ENCODE assay signal across 27 cellular contexts in the genomic region with DNA sequence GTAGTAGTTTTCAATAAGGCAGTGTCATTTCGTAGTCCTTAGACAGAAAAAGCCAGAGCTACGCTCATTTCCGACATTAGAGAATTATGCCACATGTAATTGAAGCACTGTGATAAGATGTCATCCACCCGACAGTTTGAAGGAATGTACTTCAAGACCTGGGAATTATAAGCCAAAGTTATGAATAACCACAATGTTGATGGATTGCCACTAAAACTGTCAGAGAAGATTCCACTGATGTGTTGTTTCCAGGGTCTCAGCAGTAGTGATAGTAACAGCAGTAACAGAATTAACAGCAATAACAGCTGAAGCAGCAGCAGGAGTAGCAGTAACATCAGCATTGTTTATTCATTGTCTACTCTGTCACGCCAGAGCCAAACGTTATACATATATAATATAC. TPM values are rescaled to one million over a fixed set of nuclear protein-coding genes. Genes with fewer than 3 reads are reported as not detected.
"Had no signal": no experiment of that assay in that cellular context is flagged by ENCODE, and none has a peak within 500 bp of the region (broad histone marks: within the 10 kb centered on the region; RNA-seq: fewer than 3 reads in every experiment).

No MANE protein-coding gene starts in this region.

- H3K27ac ChIP-seq: gastroesophageal sphincter, lower lobe of right lung, neural progenitor cell, right lobe of liver, transverse colon had no signal

- H3K4me3 ChIP-seq: gastroesophageal sphincter, lower lobe of right lung, neural progenitor cell, right lobe of liver, transverse colon had no signal

- H3K27me3 Mint-ChIP-seq: activated CD4-positive, alpha-beta T cell treated with anti-CD3 and anti-CD28 coated beads, Interleukin-2, amount 10 ng/mL, durations not matched to agents 24 days and 14 days; activated CD8-positive, alpha-beta memory T cell treated with anti-CD3 and anti-CD28 coated beads, Interleukin-2, amount 10 ng/mL, durations not matched to agents 7 days and 5 days; activated CD8-positive, alpha-beta T cell treated with anti-CD3 and anti-CD28 coated beads for 36 hours; activated naive CD4-positive, alpha-beta T cell treated with anti-CD3 and anti-CD28 coated beads, Interleukin-2, amount 50 U/mL, for 24 hours; naive thymus-derived CD4-positive, alpha-beta T cell; stimulated activated naive B cell treated with anti-CD40 and anti-IgM and Interleukin-4, amounts not matched to agents 10 μg/mL and 1 μg/mL and 100 μg/mL, for 72 hours had no signal

- ATAC-seq: activated CD4-positive, CD25-positive, alpha-beta regulatory T cell treated with anti-CD3 and anti-CD28 coated beads, Interleukin-2, amount 50 U/mL, for 24 hours; activated CD8-positive, alpha-beta memory T cell treated with anti-CD3 and anti-CD28 coated beads, Interleukin-2, amount 10 ng/mL, durations not matched to agents 7 days and 5 days; activated CD8-positive, alpha-beta T cell treated with anti-CD3 and anti-CD28 coated beads for 36 hours; gastroesophageal sphincter; left colon; lower lobe of right lung; naive thymus-derived CD4-positive, alpha-beta T cell; right lobe of liver; stimulated activated naive B cell treated with anti-CD40 and anti-IgM and Interleukin-4, amounts not matched to agents 10 μg/mL and 1 μg/mL and 100 μg/mL, for 72 hours had no signal

- H3K27ac Mint-ChIP-seq: activated CD4-positive, alpha-beta T cell treated with anti-CD3 and anti-CD28 coated beads, Interleukin-2, amount 10 ng/mL, durations not matched to agents 24 days and 14 days; activated CD8-positive, alpha-beta memory T cell treated with anti-CD3 and anti-CD28 coated beads, Interleukin-2, amount 10 ng/mL, durations not matched to agents 7 days and 5 days; activated CD8-positive, alpha-beta T cell treated with anti-CD3 and anti-CD28 coated beads for 36 hours; activated naive CD4-positive, alpha-beta T cell treated with anti-CD3 and anti-CD28 coated beads, Interleukin-2, amount 50 U/mL, for 24 hours; neural progenitor cell; T-helper 2 cell treated with Interferon-gamma antibody and Interleukin-4, amounts not matched to agents 5 μg/mL and 100 μg/mL, for 36 hours had no signal

- H3K36me3 Mint-ChIP-seq: activated CD8-positive, alpha-beta memory T cell treated with anti-CD3 and anti-CD28 coated beads, Interleukin-2, amount 10 ng/mL, durations not matched to agents 7 days and 5 days; activated naive CD4-positive, alpha-beta T cell treated with anti-CD3 and anti-CD28 coated beads, Interleukin-2, amount 50 U/mL, for 24 hours; naive thymus-derived CD4-positive, alpha-beta T cell; stimulated activated naive B cell treated with anti-CD40 and anti-IgM and Interleukin-4, amounts not matched to agents 10 μg/mL and 1 μg/mL and 100 μg/mL, for 72 hours had no signal

- H2AFZ ChIP-seq: neural progenitor cell had no signal

- H3K27me3 ChIP-seq: gastroesophageal sphincter, neural progenitor cell, right lobe of liver, transverse colon had no signal

- H3K9ac ChIP-seq: neural progenitor cell had no signal

- H3K4me1 Mint-ChIP-seq: activated naive CD4-positive, alpha-beta T cell treated with anti-CD3 and anti-CD28 coated beads, Interleukin-2, amount 50 U/mL, for 24 hours had no signal

- DNase-seq: activated CD4-positive, alpha-beta T cell treated with anti-CD3 and anti-CD28 coated beads, Interleukin-2, amount 10 ng/mL, durations not matched to agents 24 days and 14 days; activated CD8-positive, alpha-beta memory T cell treated with anti-CD3 and anti-CD28 coated beads, Interleukin-2, amount 10 ng/mL, durations not matched to agents 7 days and 5 days; activated CD8-positive, alpha-beta T cell treated with anti-CD3 and anti-CD28 coated beads for 36 hours; activated gamma-delta T cell treated with Interleukin-2 at 50 U/mL for 16 hours; activated T-cell treated with anti-CD3 and anti-CD28 coated beads for 4 hours; central memory CD4-positive, alpha-beta T cell; dermis blood vessel endothelial cell; effector CD8-positive, alpha-beta T cell; head of caudate nucleus; left colon; lower lobe of right lung; naive thymus-derived CD4-positive, alpha-beta T cell; posterior cingulate gyrus; right lobe of liver; small intestine; stimulated activated CD4-positive, alpha-beta T cell treated with anti-CD3 and anti-CD28 coated beads, Interleukin-15, amount 100 ng/mL, for 24 hours; stimulated activated CD8-positive, alpha-beta memory T cell treated with anti-CD3 and anti-CD28 coated beads, Interleukin-4, amount 100 ng/mL, for 48 hours; stimulated activated naive B cell treated with anti-CD40 and anti-IgM and Interleukin-4, amounts not matched to agents 10 μg/mL and 1 μg/mL and 100 μg/mL, for 72 hours; transverse colon had no signal

- H3K4me2 ChIP-seq: neural progenitor cell had no signal

- H3K9me3 ChIP-seq: gastroesophageal sphincter, lower lobe of right lung, right lobe of liver, transverse colon had no signal

- H3K36me3 ChIP-seq: gastroesophageal sphincter, lower lobe of right lung, neural progenitor cell, right lobe of liver, transverse colon had no signal

- FAIRE-seq: astrocyte, keratinocyte, small intestine, urothelium cell line had no signal

- H3K4me3 Mint-ChIP-seq: activated CD4-positive, alpha-beta T cell treated with anti-CD3 and anti-CD28 coated beads, Interleukin-2, amount 10 ng/mL, durations not matched to agents 24 days and 14 days; activated CD8-positive, alpha-beta memory T cell treated with anti-CD3 and anti-CD28 coated beads, Interleukin-2, amount 10 ng/mL, durations not matched to agents 7 days and 5 days; activated CD8-positive, alpha-beta T cell treated with anti-CD3 and anti-CD28 coated beads for 36 hours; activated naive CD4-positive, alpha-beta T cell treated with anti-CD3 and anti-CD28 coated beads, Interleukin-2, amount 50 U/mL, for 24 hours; naive thymus-derived CD4-positive, alpha-beta T cell; neural progenitor cell; stimulated activated naive B cell treated with anti-CD40 and anti-IgM and Interleukin-4, amounts not matched to agents 10 μg/mL and 1 μg/mL and 100 μg/mL, for 72 hours; T-helper 2 cell treated with Interferon-gamma antibody and Interleukin-4, amounts not matched to agents 5 μg/mL and 100 μg/mL, for 36 hours had no signal

- H3K4me1 ChIP-seq: gastroesophageal sphincter, lower lobe of right lung, neural progenitor cell, right lobe of liver, transverse colon had no signal

- H3K9me3 Mint-ChIP-seq: activated CD4-positive, alpha-beta T cell treated with anti-CD3 and anti-CD28 coated beads, Interleukin-2, amount 10 ng/mL, durations not matched to agents 24 days and 14 days; activated CD8-positive, alpha-beta T cell treated with anti-CD3 and anti-CD28 coated beads for 36 hours; activated naive CD4-positive, alpha-beta T cell treated with anti-CD3 and anti-CD28 coated beads, Interleukin-2, amount 50 U/mL, for 24 hours; naive thymus-derived CD4-positive, alpha-beta T cell; neural progenitor cell; stimulated activated naive B cell treated with anti-CD40 and anti-IgM and Interleukin-4, amounts not matched to agents 10 μg/mL and 1 μg/mL and 100 μg/mL, for 72 hours; T-helper 2 cell treated with Interferon-gamma antibody and Interleukin-4, amounts not matched to agents 5 μg/mL and 100 μg/mL, for 36 hours had no signal

RNA-seq across cellular contexts. Expression of gene RAB33A, which starts 24.7 kb away (rescaled TPM):
- polyA plus RNA-seq: keratinocyte had no signal
